8 cellular contexts compared by ENCODE assay signal in genomic region chr15:28885630-28886430, GRCh38. TPM values are rescaled to one million over a fixed set of nuclear protein-coding genes. Genes with fewer than 3 reads are reported as not detected.
DNase-seq lines count a peak whose midpoint lies in the region; ATAC-seq and TF ChIP-seq lines count a peak whose summit lies in the region.

APBA2 (plus strand) TSS chr15:28885974; CDS start chr15:29053885, 167,911 bp downstream.

- no peak for TF ChIP-seq CTCF in type B pancreatic cell (conservative IDR thresholded peaks at IDR 0.05)

- peaks cover 38 to 52% (median 48%) of the 10 kb centered on the region in 4 donors for H3K4me1 Mint-ChIP-seq in naive thymus-derived CD8-positive, alpha-beta T cell
- peaks cover 22% of the 10 kb centered on the region for H3K4me1 Mint-ChIP-seq in type B pancreatic cell (ENCODE audit: unreplicated experiment)

- peaks cover 0 to 2% (median 0%) of the 10 kb centered on the region in 3 donors for H3K36me3 Mint-ChIP-seq in naive thymus-derived CD8-positive, alpha-beta T cell
- peaks cover 3% of the 10 kb centered on the region for H3K36me3 Mint-ChIP-seq in type B pancreatic cell

- DNase-seq in ACHN: peak; percentile 22
- peak; percentile 85 for DNase-seq in activated CD8-positive, alpha-beta memory T cell treated with anti-CD3 and anti-CD28 coated beads for 24 hours
- peak; percentile 37 to 75 (median 58) for DNase-seq in naive thymus-derived CD8-positive, alpha-beta T cell
- no peak for DNase-seq in type B pancreatic cell (ENCODE audit: extremely low spot score, unreplicated experiment)

- peaks cover 35% of the 10 kb centered on the region for H3K27me3 ChIP-seq in HUES48 (ENCODE audit: control insufficient read depth, insufficient read depth, low read length)

- peak within 1 kb of the TSS; percentile 63 for H3K9ac ChIP-seq in HUES48 (ENCODE audit: low read depth, low read length)

- H3K36me3 ChIP-seq in HUES48 (ENCODE audit: control insufficient read depth, insufficient read depth, low read length): no peaks in the 10 kb centered on the region

- H3K4me3 Mint-ChIP-seq in naive thymus-derived CD8-positive, alpha-beta T cell: peak within 1 kb of the TSS; percentile 88 to 96 (median 93)
- H3K4me3 Mint-ChIP-seq in type B pancreatic cell: peak within 1 kb of the TSS; percentile 88

- in situ Hi-C loops in ACHN (cut with HindIII; ENCODE audit: low pct_ligation_motif_present, low pct_unique_long_range_greater_than_20kb, low sequenced_read_pairs) (no loop called here), endometrial microvascular endothelial cells (cut with HindIII; ENCODE audit: inconsistent ontology term, low pct_unique_long_range_greater_than_20kb, low sequenced_read_pairs) (no loop called here)

- peak within 1 kb of the TSS; percentile 96 to 100 (median 99) for H3K27ac Mint-ChIP-seq in naive thymus-derived CD8-positive, alpha-beta T cell
- H3K27ac Mint-ChIP-seq in type B pancreatic cell: no peak within 1 kb of the TSS

- H3K27me3 Mint-ChIP-seq in naive thymus-derived CD8-positive, alpha-beta T cell: no peaks in the 10 kb centered on the region
- H3K27me3 Mint-ChIP-seq in type B pancreatic cell: peaks cover 15% of the 10 kb centered on the region

- no peaks in the 10 kb centered on the region for H3K9me3 Mint-ChIP-seq in naive thymus-derived CD8-positive, alpha-beta T cell
- H3K9me3 Mint-ChIP-seq in type B pancreatic cell: no peaks in the 10 kb centered on the region

- ATAC-seq in naive thymus-derived CD8-positive, alpha-beta T cell: peak; percentile 50 to 64
- ATAC-seq in GM21528 (IDR thresholded peaks at IDR 0.05; ENCODE audit: low FRiP score, unreplicated experiment) (no peak), HG03045 (IDR thresholded peaks at IDR 0.05; ENCODE audit: unreplicated experiment) (no peak)

- POLR2A ChIA-PET in naive thymus-derived CD8-positive, alpha-beta T cell (lab: Charles Lee): interaction anchor here (0.8 to 7.2 kb wide), 15 partner anchors 9 to 384 kb away, joined by 3 to 62 read pairs (median 4); no protein-coding TSS in a partner anchor

- H3K27ac ChIP-seq in HUES48 (ENCODE audit: low read depth, low read length): no peak within 1 kb of the TSS

- peaks cover 4% of the 10 kb centered on the region; the same call in 1 of the 2 replicates for H3K4me1 ChIP-seq in HUES48 (ENCODE audit: control insufficient read depth, insufficient read depth, low read length)

- no peaks in the 10 kb centered on the region for H3K9me3 ChIP-seq in HUES48 (ENCODE audit: control insufficient read depth, insufficient read depth, low read length)

- H3K4me3 ChIP-seq in HUES48 (ENCODE audit: low read depth, low read length): peak within 1 kb of the TSS; percentile 66

RNA-seq across cellular contexts. Expression of gene APBA2, which starts in this region (rescaled TPM):
- 18.6 TPM for total RNA-seq in endometrial microvascular endothelial cells (ENCODE audit: inconsistent ontology term)
- 100 to 1,000 TPM; 206 to 216 TPM for total RNA-seq in naive thymus-derived CD8-positive, alpha-beta T cell
- polyA plus RNA-seq in naive thymus-derived CD8-positive, alpha-beta T cell: 100 to 1,000 TPM in 1 of 3 donors, 10 to 100 TPM in 2; 75.5 to 164 (median 95.1) TPM
- total RNA-seq in type B pancreatic cell (ENCODE audit: low replicate concordance): 8.5 and 33.3 TPM in 2 replicates

Comparison
In these comparisons a context has a peak if more than half of its experiments do, and no peak if none do; other contexts are left out.
1. ATAC-seq: peak in naive thymus-derived CD8-positive, alpha-beta T cell (2 of 2); none in GM21528 (single experiment) and HG03045 (single experiment).